In genomic region chr12:24285413-24285812, GRCh38 we compare ENCODE assay signal across 24 cellular contexts.
"Had no signal": no experiment of that assay in that cellular context is flagged by ENCODE, and none has a peak within 500 bp of the region (broad histone marks: within the 10 kb centered on the region; RNA-seq: fewer than 3 reads in every experiment).

No MANE protein-coding gene starts in this region.

- H3K27me3 ChIP-seq: pancreas, spleen, suprapubic skin, tibial artery, upper lobe of right lung had no signal

- DNase-seq: islet precursor cell; left ventricle myocardium inferior; midbrain; mucosa of descending colon; naive thymus-derived CD4-positive, alpha-beta T cell; nucleus accumbens; pancreas; posterior cingulate gyrus; retina; right cardiac atrium; small intestine; spleen; stimulated activated CD4-positive, alpha-beta T cell treated with anti-CD3 and anti-CD28 coated beads, Interleukin-4, amount 100 ng/mL, for 24 hours; stimulated activated naive CD4-positive, alpha-beta T cell; tibial artery; trophoblast cell; upper lobe of right lung had no signal

- H3K36me3 ChIP-seq: left ventricle myocardium inferior, pancreas, prostate gland, spleen, suprapubic skin, thoracic aorta, tibial artery, upper lobe of right lung had no signal

- H3K27ac ChIP-seq: left ventricle myocardium inferior, pancreas, prostate gland, spleen, suprapubic skin, thoracic aorta, tibial artery, upper lobe of right lung had no signal

- H3K9me3 ChIP-seq: left ventricle myocardium inferior, mucosa of descending colon, pancreas, prostate gland, spleen, suprapubic skin, thoracic aorta, tibial artery, upper lobe of right lung had no signal

- H3K4me3 ChIP-seq: left ventricle myocardium inferior, lung, mucosa of descending colon, pancreas, prostate gland, spleen, suprapubic skin, thoracic aorta, tibial artery, upper lobe of right lung had no signal

- ATAC-seq: mucosa of descending colon; naive thymus-derived CD4-positive, alpha-beta T cell; natural killer cell treated with Interleukin-12 subunit alpha and Interleukin-12 subunit beta and Interleukin-15 and Interleukin-18, amount 100 ng/mL, for 72 hours; pancreas; right cardiac atrium; sciatic nerve; stimulated activated effector memory CD8-positive, alpha-beta T cell treated with anti-CD3 and anti-CD28 coated beads, Interleukin-12 subunit alpha, Interleukin-12 subunit beta, amount 100 ng/mL, for 72 hours; upper lobe of right lung had no signal

- H3K4me1 ChIP-seq: left ventricle myocardium inferior, pancreas, prostate gland, spleen, suprapubic skin had no signal
